ENCODE assay signal across 8 cellular contexts in the genomic region with DNA sequence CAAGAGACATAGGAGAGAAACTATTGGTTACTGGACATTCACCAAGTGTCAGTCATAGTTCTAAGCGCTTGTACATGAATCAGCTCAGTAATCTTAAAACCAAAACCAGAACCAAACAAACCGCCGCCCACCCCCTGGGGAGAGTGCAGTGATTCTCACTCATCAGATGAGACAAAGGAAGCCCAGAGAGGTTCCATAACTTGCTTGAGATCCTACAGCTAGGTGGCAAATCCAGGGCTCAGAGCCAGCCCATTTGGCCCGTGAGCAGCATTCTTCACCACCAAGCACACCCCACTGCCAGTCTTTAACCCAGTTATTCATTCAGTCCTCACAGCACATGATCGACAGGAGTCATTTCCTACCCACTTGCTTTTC. TPM values are rescaled to one million over a fixed set of nuclear protein-coding genes. Genes with fewer than 3 reads are reported as not detected.
DNase-seq lines count a peak whose midpoint lies in the region; ATAC-seq and TF ChIP-seq lines count a peak whose summit lies in the region.

No MANE protein-coding gene starts in this region.

- H3K9me3 ChIP-seq in vagina, result no peaks in the 10 kb centered on the region

- no peak for TF ChIP-seq POLR2A in vagina (IDR thresholded peaks at IDR 0.05)

- intact Hi-C loops in vagina (cut with DNase I), result loop anchor here (2.0 to 5.0 kb wide), 2 partner anchors 43 to 123 kb away; a partner anchor contains a TSS

- H3K4me1 Mint-ChIP-seq in activated T-cell treated with anti-CD3 and anti-CD28 coated beads, Interleukin-2, amount 50 U/mL, for 4 hours (ENCODE audit: low read depth), result peaks cover 20% of the 10 kb centered on the region

- H3K27me3 ChIP-seq in vagina, result no peaks in the 10 kb centered on the region

- no peaks in the 10 kb centered on the region for H3K36me3 Mint-ChIP-seq in activated T-cell treated with anti-CD3 and anti-CD28 coated beads, Interleukin-2, amount 50 U/mL, for 4 hours (ENCODE audit: insufficient read depth)

- peaks cover 15% of the 10 kb centered on the region for H3K4me1 ChIP-seq in vagina

- H3K36me3 ChIP-seq in vagina, result no peaks in the 10 kb centered on the region

- peak overlapping the region; percentile 82 for H3K27ac ChIP-seq in vagina

- no peaks in the 10 kb centered on the region for H3K27me3 Mint-ChIP-seq in activated T-cell treated with anti-CD3 and anti-CD28 coated beads, Interleukin-2, amount 50 U/mL, for 4 hours (ENCODE audit: low read depth)

- peak; percentile 25 for DNase-seq in NCI-H2029 treated with DMSO at 0.1 percent for 48 hours (lab: John Stamatoyannopoulos, UW)
- no peak for DNase-seq in NCI-H2029 (lab: John Stamatoyannopoulos, UW)
- DNase-seq in NCI-H345 (lab: John Stamatoyannopoulos, UW), result peak; percentile 43
- DNase-seq in activated T-cell treated with anti-CD3 and anti-CD28 coated beads, Interleukin-2, amount 50 U/mL, for 4 hours, result peak; percentile 64
- no peak for DNase-seq in fibroblast of villous mesenchyme (ENCODE audit: low read depth)
- DNase-seq in putamen (ENCODE audit: low spot score), result peak; percentile 31
- DNase-seq in vagina (ENCODE audit: extremely low spot score in 2 of 2), result no peak

- ATAC-seq in HG02678 (IDR thresholded peaks at IDR 0.05; ENCODE audit: unreplicated experiment), result peak; percentile 65
- ATAC-seq in activated T-cell treated with anti-CD3 and anti-CD28 coated beads, Interleukin-2, amount 50 U/mL, for 4 hours, result peak; percentile 83

- TF ChIP-seq CTCF in fibroblast of villous mesenchyme (IDR thresholded peaks at IDR 0.05; ENCODE audit: insufficient read depth, low read depth, low read length), result no peak
- TF ChIP-seq CTCF in vagina (IDR thresholded peaks at IDR 0.05), result no peak

- H3K4me3 ChIP-seq in fibroblast of villous mesenchyme (ENCODE audit: low read depth, low read length) (peak overlapping the region; percentile 59), vagina (peak overlapping the region; percentile 49 to 54)

- H3K4me3 Mint-ChIP-seq in activated T-cell treated with anti-CD3 and anti-CD28 coated beads, Interleukin-2, amount 50 U/mL, for 4 hours, result peak overlapping the region; percentile 85

- no peaks in the 10 kb centered on the region for H3K9me3 Mint-ChIP-seq in activated T-cell treated with anti-CD3 and anti-CD28 coated beads, Interleukin-2, amount 50 U/mL, for 4 hours

RNA-seq across cellular contexts. Expression of a gene that starts 37.2 kb away (rescaled TPM):
- total RNA-seq in activated T-cell treated with anti-CD3 and anti-CD28 coated beads, Interleukin-2, amount 50 U/mL, for 4 hours, result under 1 TPM; 0.55 to 0.87 (median 0.56) TPM
- total RNA-seq in fibroblast of villous mesenchyme (2.2 and 2.6 TPM in 2 replicates), vagina (8.1 TPM)

RNA-seq across cellular contexts. Expression of a gene that starts 43.4 kb away (rescaled TPM):
- total RNA-seq in activated T-cell treated with anti-CD3 and anti-CD28 coated beads, Interleukin-2, amount 50 U/mL, for 4 hours, result 10 to 100 TPM; 45.7 to 54.9 (median 47.2) TPM
- total RNA-seq in fibroblast of villous mesenchyme, result 62.5 and 82.5 TPM in 2 replicates
- 41.7 TPM for total RNA-seq in vagina

Comparison
In these comparisons a context has a peak if more than half of its experiments do, and no peak if none do; other contexts are left out.
1. DNase-seq: peak in NCI-H2029 treated with DMSO at 0.1 percent for 48 hours (single experiment), NCI-H345 (single experiment), activated T-cell treated with anti-CD3 and anti-CD28 coated beads, Interleukin-2, amount 50 U/mL, for 4 hours (single experiment) and putamen (single experiment); none in NCI-H2029 (single experiment), fibroblast of villous mesenchyme (single experiment) and vagina (0 of 2).